8 cellular contexts compared by ENCODE assay signal in genomic region chr2:182666674-182667320, GRCh38. TPM values are rescaled to one million over a fixed set of nuclear protein-coding genes. Genes with fewer than 3 reads are reported as not detected.
DNase-seq lines count a peak whose midpoint lies in the region; ATAC-seq, FAIRE-seq and TF ChIP-seq lines count a peak whose summit lies in the region.

No MANE protein-coding gene starts in this region.

- TF ChIP-seq EP300 in H1 (IDR thresholded peaks at IDR 0.05; ENCODE audit: borderline replicate concordance in 1 of 2, low read depth in 2 of 2, low read length in 2 of 2) = no peak

- TF ChIP-seq RAD21 in H1 (IDR thresholded peaks at IDR 0.05 in 1 of 2, conservative IDR thresholded peaks at IDR 0.05 in 1 of 2; ENCODE audit: low read depth in 2 of 2, low read length in 2 of 2) = peak; percentile 38 to 46

- no peak overlapping the region for H3K9ac ChIP-seq in H1 (replicated peaks in 1 of 4; ENCODE audit: extremely low read depth in 1 of 4, low read depth in 3 of 4, low read length in 3 of 4)

- no peak overlapping the region for H2BK15ac ChIP-seq in H1 (ENCODE audit: low read length)

- no peaks in the 10 kb centered on the region for H4K20me1 ChIP-seq in H1 (replicated peaks in 1 of 2; ENCODE audit: control insufficient read depth in 1 of 2, insufficient read depth in 2 of 2, low read length in 2 of 2)

- no peak overlapping the region for H2BK12ac ChIP-seq in H1 (ENCODE audit: low read depth, low read length)

- no peak overlapping the region for H3K4me2 ChIP-seq in H1 (ENCODE audit: insufficient read depth in 1 of 2, low read depth in 2 of 2, low read length in 2 of 2)

- peak; percentile 77 for ATAC-seq in GM18508 (IDR thresholded peaks at IDR 0.05; ENCODE audit: insufficient read depth, unreplicated experiment)
- ATAC-seq in HG02798 (IDR thresholded peaks at IDR 0.05; ENCODE audit: poor library complexity, unreplicated experiment) = peak; percentile 88
- ATAC-seq in stimulated activated effector memory CD8-positive, alpha-beta T cell treated with anti-CD3 and anti-CD28 coated beads, Interleukin-12 subunit alpha, Interleukin-12 subunit beta, amount 100 ng/mL, for 72 hours = peak; percentile 78

- H4K8ac ChIP-seq in H1 (ENCODE audit: extremely low read depth, insufficient read depth, low read length) = no peak overlapping the region

- no peaks in the 10 kb centered on the region for H3K36me3 ChIP-seq in H1 (ENCODE audit: control insufficient read depth in 2 of 4, insufficient read depth in 4 of 4, low read length in 3 of 4)

- no peaks in the 10 kb centered on the region for H3K79me1 ChIP-seq in H1 (ENCODE audit: low read depth, low read length)

- no peak overlapping the region for H2BK120ac ChIP-seq in H1 (replicated peaks; ENCODE audit: low read depth, low read length)

- no peak overlapping the region for H3K4me3 ChIP-seq in H1 (ENCODE audit: extremely low read depth in 1 of 4, insufficient read depth in 2 of 4, low read depth in 3 of 4, low read length in 4 of 4)

- no peak overlapping the region for H2AK5ac ChIP-seq in H1 (ENCODE audit: low read depth, low read length)

- DNase-seq in Caki2 (ENCODE audit: low read depth) (peak; percentile 19), NCI-H748 (lab: John Stamatoyannopoulos, UW; ENCODE audit: unreplicated experiment) (peak; percentile 67), H1 (ENCODE audit: low read depth in 1 of 2, low spot score in 2 of 2) (no peak), amniotic stem cell (lab: John Stamatoyannopoulos, UW) (no peak), kidney glomerular epithelial cell (lab: John Stamatoyannopoulos, UW) (no peak)
- no peak for DNase-seq in stimulated activated effector memory CD8-positive, alpha-beta T cell treated with anti-CD3 and anti-CD28 coated beads, Interleukin-12 subunit alpha, Interleukin-12 subunit beta, amount 100 ng/mL, for 72 hours (ENCODE audit: low spot score in 2 of 2)

- peak in 2 of 3 experiments; percentile 37 to 55; a peak in 2 of 4 replicates for TF ChIP-seq CTCF in H1 (IDR thresholded peaks at IDR 0.05; ENCODE audit: control extremely low read depth in 1 of 3, insufficient read depth in 1 of 3, low read depth in 1 of 3, low read length in 3 of 3)

- H2BK20ac ChIP-seq in H1 (ENCODE audit: low read length) = no peak overlapping the region

- no peak overlapping the region for H3K4ac ChIP-seq in H1 (replicated peaks; ENCODE audit: insufficient read length, low read depth, low read length)

- no peaks in the 10 kb centered on the region for H3K36me3 Mint-ChIP-seq in stimulated activated effector memory CD8-positive, alpha-beta T cell treated with anti-CD3 and anti-CD28 coated beads, Interleukin-12 subunit alpha, Interleukin-12 subunit beta, amount 100 ng/mL, for 72 hours

- no peak overlapping the region for H3K14ac ChIP-seq in H1 (ENCODE audit: insufficient read length)

- H3K23me2 ChIP-seq in H1 (ENCODE audit: low read depth, low read length) = no peaks in the 10 kb centered on the region

- H3K4me3 Mint-ChIP-seq in stimulated activated effector memory CD8-positive, alpha-beta T cell treated with anti-CD3 and anti-CD28 coated beads, Interleukin-12 subunit alpha, Interleukin-12 subunit beta, amount 100 ng/mL, for 72 hours = no peak overlapping the region

- CTCF ChIA-PET in H1 (lab: Charles Lee; ENCODE audit: partially characterized antibody) = interaction anchor here (0.6 to 2.2 kb wide), 25 partner anchors 8 to 712 kb away, joined by 3 to 11 read pairs (median 4); partner anchors contain the start of gene DNAJC10

- in situ Hi-C loops in Caki2 (cut with HindIII; ENCODE audit: low pct_unique_long_range_greater_than_20kb, low sequenced_read_pairs) = no loop called here

- no peak for FAIRE-seq in H1 (lab: Jason Lieb, UNC)

- H3K27me3 ChIP-seq in H1 (replicated peaks in 1 of 4; ENCODE audit: control insufficient read depth in 3 of 4, extremely low read depth in 1 of 4, insufficient read depth in 3 of 4, low read length in 3 of 4) = no peaks in the 10 kb centered on the region

- H3K18ac ChIP-seq in H1 (ENCODE audit: extremely low read depth, low read length) = no peak overlapping the region

- WGBS in H1 (ENCODE audit: extremely low coverage in 1 of 2, insufficient coverage in 1 of 2, insufficient read length in 1 of 2, insufficient replicate concordance in 2 of 2, low coverage in 1 of 2, low lambda C conversion rate in 2 of 2, missing lambda C conversion rate in 1 of 2), 2 experiments = 64% methylated on average over 1 of the region's 1 CpG; no CpG with 5 or more reads in 1 of the 2 experiments

- POLR2A ChIA-PET in H1 (lab: Charles Lee; ENCODE audit: partially characterized antibody) = interaction anchor here (1.0 kb wide), 1 partner anchor 50 kb away, joined by 3 read pairs; no protein-coding TSS in a partner anchor

- H2BK5ac ChIP-seq in H1 (ENCODE audit: low read depth, low read length) = no peak overlapping the region

- H3K4me1 ChIP-seq in H1 (replicated peaks in 1 of 4; ENCODE audit: control insufficient read depth in 3 of 4, insufficient read depth in 4 of 4, low read length in 3 of 4) = no peaks in the 10 kb centered on the region

- no peaks in the 10 kb centered on the region for H3K9me3 ChIP-seq in H1 (ENCODE audit: insufficient read depth in 2 of 2, low read depth in 1 of 2, low read length in 1 of 2)

- H3K23ac ChIP-seq in H1 (ENCODE audit: insufficient read length) = no peak overlapping the region

- no peak for TF ChIP-seq POLR2A in H1 (IDR thresholded peaks at IDR 0.05; ENCODE audit: control extremely low read depth in 1 of 2, low read depth in 2 of 2, low read length in 2 of 2)

- peak overlapping the region; percentile 13; the same call in 1 of the 2 replicates for H2AFZ ChIP-seq in H1 (ENCODE audit: low read length)

- H3K27ac ChIP-seq in H1 (ENCODE audit: low read depth, low read length) = no peak overlapping the region

- H3K56ac ChIP-seq in H1 (replicated peaks; ENCODE audit: insufficient read length, low read depth, low read length) = no peak overlapping the region

- no peak overlapping the region for H4K91ac ChIP-seq in H1 (replicated peaks; ENCODE audit: insufficient read length, low read length)

- H3K79me2 ChIP-seq in H1 (ENCODE audit: control insufficient read depth in 1 of 2, insufficient read depth in 2 of 2, low read length in 2 of 2) = no peaks in the 10 kb centered on the region

- H4K5ac ChIP-seq in H1 (ENCODE audit: insufficient read length, low read depth, low read length) = no peak overlapping the region

- H3K4me1 Mint-ChIP-seq in stimulated activated effector memory CD8-positive, alpha-beta T cell treated with anti-CD3 and anti-CD28 coated beads, Interleukin-12 subunit alpha, Interleukin-12 subunit beta, amount 100 ng/mL, for 72 hours = no peaks in the 10 kb centered on the region

- no peak overlapping the region for H3K27ac Mint-ChIP-seq in stimulated activated effector memory CD8-positive, alpha-beta T cell treated with anti-CD3 and anti-CD28 coated beads, Interleukin-12 subunit alpha, Interleukin-12 subunit beta, amount 100 ng/mL, for 72 hours

- H3K9me3 Mint-ChIP-seq in stimulated activated effector memory CD8-positive, alpha-beta T cell treated with anti-CD3 and anti-CD28 coated beads, Interleukin-12 subunit alpha, Interleukin-12 subunit beta, amount 100 ng/mL, for 72 hours = no peaks in the 10 kb centered on the region

TF ChIP-seq in H1, 55 proteins besides CTCF, POLR2A, EP300 and RAD21:
- TF ChIP-seq HDAC2 (IDR thresholded peaks at IDR 0.05; ENCODE audit: borderline replicate concordance in 1 of 2, low read depth in 2 of 2, low read length in 2 of 2) = no peak
- no peak for TF ChIP-seq CREB1 (IDR thresholded peaks at IDR 0.05)
- TF ChIP-seq TAF7 (optimal IDR thresholded peaks at IDR 0.05; ENCODE audit: borderline replicate concordance, low read depth, low read length) = no peak
- no peak for TF ChIP-seq YY1 (IDR thresholded peaks at IDR 0.05; ENCODE audit: low read depth, low read length)
- no peak for TF ChIP-seq PHF8 (conservative IDR thresholded peaks at IDR 0.05; ENCODE audit: low read depth, low read length)
- no peak for TF ChIP-seq GTF2F1 (IDR thresholded peaks at IDR 0.05; ENCODE audit: borderline replicate concordance, low read depth, low read length)
- no peak for TF ChIP-seq TAF1 (IDR thresholded peaks at IDR 0.05; ENCODE audit: low read depth, low read length)
- TF ChIP-seq CHD2 (IDR thresholded peaks at IDR 0.05; ENCODE audit: low read length) = no peak
- no peak for TF ChIP-seq RBBP5 (IDR thresholded peaks at IDR 0.05; ENCODE audit: borderline replicate concordance, low read depth, low read length)
- TF ChIP-seq CHD1 (IDR thresholded peaks at IDR 0.05; ENCODE audit: low read depth, low read length) = no peak
- no peak for TF ChIP-seq EGR1 (IDR thresholded peaks at IDR 0.05; ENCODE audit: borderline replicate concordance, low read depth, low read length)
- TF ChIP-seq MAX (IDR thresholded peaks at IDR 0.05) = no peak
- TF ChIP-seq MAFK (IDR thresholded peaks at IDR 0.05; ENCODE audit: low read depth, low read length) = no peak
- TF ChIP-seq SP1 (IDR thresholded peaks at IDR 0.05; ENCODE audit: low read depth, low read length) = no peak
- TF ChIP-seq EZH2 (IDR thresholded peaks at IDR 0.05; ENCODE audit: low read depth, low read length, severe bottlenecking) = no peak
- TF ChIP-seq SP2 (IDR thresholded peaks at IDR 0.05; ENCODE audit: low read length) = no peak
- TF ChIP-seq KDM5A (IDR thresholded peaks at IDR 0.05; ENCODE audit: low read length) = no peak
- TF ChIP-seq HDAC6 (IDR thresholded peaks at IDR 0.05; ENCODE audit: low read depth, low read length) = no peak
- no peak for TF ChIP-seq SUZ12 (IDR thresholded peaks at IDR 0.05; ENCODE audit: low read length)
- no peak for TF ChIP-seq KDM1A (IDR thresholded peaks at IDR 0.05; ENCODE audit: borderline replicate concordance, low read length)

RNA-seq across cellular contexts. Expression of gene DNAJC10, which starts 49.3 kb away (rescaled TPM):
- 95.4 and 104 TPM in 2 replicates for total RNA-seq in Caki2 (2014; rRNA removed; shearing (Covaris generic); ENCODE audit: low replicate concordance)
- total RNA-seq in H1 (2021; fragmentation: NEBNext Ultra II Directional; extraction: Animal tissue kit (Norgen Biotek cat#: 25700)) = 121 and 128 TPM in 2 replicates
- polyA plus RNA-seq in H1 (2011; rRNA removed) = 13.4 and 23.2 TPM in 2 replicates
- polyA plus RNA-seq in H1 (2011; cell fraction: cytosol; rRNA removed) = 29.8 TPM
- 13.3 TPM for polyA plus RNA-seq in H1 (2011; cell fraction: nucleus; rRNA removed)
- polyA plus RNA-seq in H1 (2012, experiment 1 of 2) = 33.6 to 77.3 TPM (median 43.3 TPM) in 4 replicates
- 3.0 TPM for polyA plus RNA-seq in H1 (2012, experiment 2 of 2)
- polyA plus RNA-seq in H1 (2013, experiment 1 of 2) = 66.2 TPM
- 74.4 TPM for polyA plus RNA-seq in H1 (2013, experiment 2 of 2)
- 31.3 and 58.9 TPM in 2 replicates for polyA minus RNA-seq in H1 (2011; rRNA and poly(A)+ RNA removed)
- polyA minus RNA-seq in H1 (2011; cell fraction: cytosol; rRNA and poly(A)+ RNA removed) = 30.5 TPM
- 46.0 TPM for polyA minus RNA-seq in H1 (2011; cell fraction: nucleus; rRNA and poly(A)+ RNA removed)

Comparison
In these comparisons a context has a peak if more than half of its experiments do, and no peak if none do; other contexts are left out.
1. DNase-seq: peak in Caki2 (single experiment) and NCI-H748 (single experiment); none in H1 (0 of 2), stimulated activated effector memory CD8-positive, alpha-beta T cell treated with anti-CD3 and anti-CD28 coated beads, Interleukin-12 subunit alpha, Interleukin-12 subunit beta, amount 100 ng/mL, for 72 hours (0 of 2), amniotic stem cell (single experiment) and kidney glomerular epithelial cell (single experiment).
2. Peak in every context shown above with its lines, with median percentiles within 50 percentile points of each other: ATAC-seq.